In the genomic region with DNA sequence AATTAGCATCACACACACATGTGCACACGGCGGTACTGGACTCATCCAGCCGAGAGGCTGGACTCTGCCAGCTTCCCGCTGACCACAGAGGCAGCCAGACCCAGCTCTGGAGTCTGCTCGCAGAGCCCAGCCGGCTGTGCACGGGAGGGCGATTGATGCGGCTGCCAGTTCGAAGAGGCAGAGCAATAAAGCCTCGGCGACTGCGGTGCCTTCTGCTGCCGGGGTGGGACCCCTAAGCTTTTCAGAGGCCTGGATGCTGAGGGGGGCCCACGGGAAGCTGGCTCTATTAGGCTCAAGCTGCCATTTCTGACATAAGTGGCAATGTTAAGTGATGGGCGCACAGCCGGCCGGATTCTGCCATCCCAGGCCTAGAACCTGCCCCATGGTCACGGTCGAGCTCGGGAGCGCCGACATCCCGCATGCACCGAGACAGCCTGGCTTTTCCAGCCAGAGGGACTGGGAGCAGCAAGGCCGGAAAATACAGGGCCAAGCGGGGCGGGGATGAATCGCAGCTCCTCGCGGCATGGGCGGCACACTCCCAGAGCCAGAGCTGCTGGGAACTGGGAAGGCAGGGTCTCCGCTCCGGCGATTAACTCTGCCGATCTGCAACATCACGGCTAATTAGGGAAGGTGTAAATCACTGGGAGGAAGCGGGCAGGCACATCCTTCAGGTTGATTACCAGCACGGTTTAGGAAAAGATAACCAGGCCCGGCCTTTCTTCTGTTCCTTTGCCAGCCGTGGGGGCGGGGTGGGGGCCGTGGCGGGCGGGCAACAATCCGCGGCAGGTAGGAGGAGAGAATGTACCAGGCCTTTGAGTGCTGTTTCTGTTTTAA, we compare ENCODE assay signal across 1 cellular context.
TF ChIP-seq lines count a peak whose summit lies in the region.

No MANE protein-coding gene starts in this region.

TF ChIP-seq in endothelial cell of umbilical vein, 7 proteins besides CTCF, POLR2A, EP300 and RAD21:
- no peak for TF ChIP-seq MYC (IDR thresholded peaks at IDR 0.05; ENCODE audit: low read depth, low read length)
- no peak for TF ChIP-seq FOS (IDR thresholded peaks at IDR 0.05; ENCODE audit: borderline replicate concordance, insufficient read depth, low read length)
- TF ChIP-seq POLR2AphosphoS5 (IDR thresholded peaks at IDR 0.05; ENCODE audit: insufficient read depth, low read depth, low read length) = no peak
- TF ChIP-seq GATA2 (IDR thresholded peaks at IDR 0.05; ENCODE audit: insufficient read depth, insufficient read length, low read depth, low read length) = no peak
- TF ChIP-seq, protein P1, sequence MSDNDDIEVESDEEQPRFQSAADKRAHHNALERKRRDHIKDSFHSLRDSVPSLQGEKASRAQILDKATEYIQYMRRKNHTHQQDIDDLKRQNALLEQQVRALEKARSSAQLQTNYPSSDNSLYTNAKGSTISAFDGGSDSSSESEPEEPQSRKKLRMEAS (IDR thresholded peaks at IDR 0.05; ENCODE audit: insufficient read depth, insufficient read length) = no peak
- TF ChIP-seq JUN (IDR thresholded peaks at IDR 0.05; ENCODE audit: borderline replicate concordance, insufficient read depth, insufficient read length, low read depth) = no peak
- no peak for TF ChIP-seq EZH2 (IDR thresholded peaks at IDR 0.05; ENCODE audit: borderline replicate concordance, low read depth, low read length, severe bottlenecking)
